ENCODE assay signal across 2 cellular contexts in genomic region chr19:40627486-40628279, GRCh38.
TF ChIP-seq lines count a peak whose summit lies in the region.

No MANE protein-coding gene starts in this region.

TF ChIP-seq in HCT116, 20 proteins besides CTCF, POLR2A, EP300 and RAD21:
- TF ChIP-seq FOSL1 (IDR thresholded peaks at IDR 0.05; ENCODE audit: low read depth) (no peak), MAX (IDR thresholded peaks at IDR 0.05) (no peak), ELF1 (IDR thresholded peaks at IDR 0.05; ENCODE audit: borderline replicate concordance, low read depth) (no peak), EGR1 (IDR thresholded peaks at IDR 0.05; ENCODE audit: low read depth) (no peak), EZH2phosphoT487 (IDR thresholded peaks at IDR 0.05; ENCODE audit: borderline replicate concordance) (no peak), SP1 (IDR thresholded peaks at IDR 0.05; ENCODE audit: low read depth) (no peak), EZH2 (IDR thresholded peaks at IDR 0.05) (no peak), SRF (IDR thresholded peaks at IDR 0.05; ENCODE audit: low read depth) (no peak), SIN3A (IDR thresholded peaks at IDR 0.05; ENCODE audit: low read depth) (no peak), POLR2AphosphoS5 (IDR thresholded peaks at IDR 0.05; ENCODE audit: low read depth, low read length) (no peak), CEBPB (IDR thresholded peaks at IDR 0.05; ENCODE audit: low read depth) (no peak), ZNF274 (IDR thresholded peaks at IDR 0.05; ENCODE audit: low read depth, low read length) (no peak), JUND (IDR thresholded peaks at IDR 0.05) (no peak), CBX3 (IDR thresholded peaks at IDR 0.05; ENCODE audit: low read depth) (no peak), ZFX (IDR thresholded peaks at IDR 0.05) (no peak), YY1 (IDR thresholded peaks at IDR 0.05; ENCODE audit: extremely low read depth, insufficient replicate concordance, low read depth, low read length) (no peak)
- TF ChIP-seq, protein P1, sequence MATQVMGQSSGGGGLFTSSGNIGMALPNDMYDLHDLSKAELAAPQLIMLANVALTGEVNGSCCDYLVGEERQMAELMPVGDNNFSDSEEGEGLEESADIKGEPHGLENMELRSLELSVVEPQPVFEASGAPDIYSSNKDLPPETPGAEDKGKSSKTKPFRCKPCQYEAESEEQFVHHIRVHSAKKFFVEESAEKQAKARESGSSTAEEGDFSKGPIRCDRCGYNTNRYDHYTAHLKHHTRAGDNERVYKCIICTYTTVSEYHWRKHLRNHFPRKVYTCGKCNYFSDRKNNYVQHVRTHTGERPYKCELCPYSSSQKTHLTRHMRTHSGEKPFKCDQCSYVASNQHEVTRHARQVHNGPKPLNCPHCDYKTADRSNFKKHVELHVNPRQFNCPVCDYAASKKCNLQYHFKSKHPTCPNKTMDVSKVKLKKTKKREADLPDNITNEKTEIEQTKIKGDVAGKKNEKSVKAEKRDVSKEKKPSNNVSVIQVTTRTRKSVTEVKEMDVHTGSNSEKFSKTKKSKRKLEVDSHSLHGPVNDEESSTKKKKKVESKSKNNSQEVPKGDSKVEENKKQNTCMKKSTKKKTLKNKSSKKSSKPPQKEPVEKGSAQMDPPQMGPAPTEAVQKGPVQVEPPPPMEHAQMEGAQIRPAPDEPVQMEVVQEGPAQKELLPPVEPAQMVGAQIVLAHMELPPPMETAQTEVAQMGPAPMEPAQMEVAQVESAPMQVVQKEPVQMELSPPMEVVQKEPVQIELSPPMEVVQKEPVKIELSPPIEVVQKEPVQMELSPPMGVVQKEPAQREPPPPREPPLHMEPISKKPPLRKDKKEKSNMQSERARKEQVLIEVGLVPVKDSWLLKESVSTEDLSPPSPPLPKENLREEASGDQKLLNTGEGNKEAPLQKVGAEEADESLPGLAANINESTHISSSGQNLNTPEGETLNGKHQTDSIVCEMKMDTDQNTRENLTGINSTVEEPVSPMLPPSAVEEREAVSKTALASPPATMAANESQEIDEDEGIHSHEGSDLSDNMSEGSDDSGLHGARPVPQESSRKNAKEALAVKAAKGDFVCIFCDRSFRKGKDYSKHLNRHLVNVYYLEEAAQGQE (IDR thresholded peaks at IDR 0.05; ENCODE audit: low read depth) = no peak
- TF ChIP-seq, protein P2, sequence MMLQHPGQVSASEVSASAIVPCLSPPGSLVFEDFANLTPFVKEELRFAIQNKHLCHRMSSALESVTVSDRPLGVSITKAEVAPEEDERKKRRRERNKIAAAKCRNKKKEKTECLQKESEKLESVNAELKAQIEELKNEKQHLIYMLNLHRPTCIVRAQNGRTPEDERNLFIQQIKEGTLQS (IDR thresholded peaks at IDR 0.05) = no peak
- TF ChIP-seq, protein P3, sequence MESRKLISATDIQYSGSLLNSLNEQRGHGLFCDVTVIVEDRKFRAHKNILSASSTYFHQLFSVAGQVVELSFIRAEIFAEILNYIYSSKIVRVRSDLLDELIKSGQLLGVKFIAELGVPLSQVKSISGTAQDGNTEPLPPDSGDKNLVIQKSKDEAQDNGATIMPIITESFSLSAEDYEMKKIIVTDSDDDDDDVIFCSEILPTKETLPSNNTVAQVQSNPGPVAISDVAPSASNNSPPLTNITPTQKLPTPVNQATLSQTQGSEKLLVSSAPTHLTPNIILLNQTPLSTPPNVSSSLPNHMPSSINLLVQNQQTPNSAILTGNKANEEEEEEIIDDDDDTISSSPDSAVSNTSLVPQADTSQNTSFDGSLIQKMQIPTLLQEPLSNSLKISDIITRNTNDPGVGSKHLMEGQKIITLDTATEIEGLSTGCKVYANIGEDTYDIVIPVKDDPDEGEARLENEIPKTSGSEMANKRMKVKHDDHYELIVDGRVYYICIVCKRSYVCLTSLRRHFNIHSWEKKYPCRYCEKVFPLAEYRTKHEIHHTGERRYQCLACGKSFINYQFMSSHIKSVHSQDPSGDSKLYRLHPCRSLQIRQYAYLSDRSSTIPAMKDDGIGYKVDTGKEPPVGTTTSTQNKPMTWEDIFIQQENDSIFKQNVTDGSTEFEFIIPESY (IDR thresholded peaks at IDR 0.05; ENCODE audit: extremely low read depth, insufficient replicate concordance, low read length) = no peak

TF ChIP-seq in GM12878, 131 proteins besides CTCF, POLR2A, EP300 and RAD21:
- TF ChIP-seq HDAC6 (IDR thresholded peaks at IDR 0.05; ENCODE audit: unreplicated experiment) (no peak), NR2C2 (IDR thresholded peaks at IDR 0.05; ENCODE audit: borderline replicate concordance, control insufficient read depth, insufficient read length, low read depth) (no peak), SMAD1 (IDR thresholded peaks at IDR 0.05; ENCODE audit: low read depth, partially characterized antibody) (no peak), ZBTB40 (IDR thresholded peaks at IDR 0.05; ENCODE audit: borderline replicate concordance) (no peak), NR2C1 (IDR thresholded peaks at IDR 0.05) (no peak), CEBPZ (IDR thresholded peaks at IDR 0.05; ENCODE audit: low read depth, low read length) (no peak), MXI1 (IDR thresholded peaks at IDR 0.05; ENCODE audit: low read depth, low read length) (no peak), ZNF207 (IDR thresholded peaks at IDR 0.05; ENCODE audit: borderline replicate concordance) (no peak), TCF3 (IDR thresholded peaks at IDR 0.05; ENCODE audit: borderline replicate concordance, insufficient read depth, low read depth, low read length) (no peak)
